In the genomic region with DNA sequence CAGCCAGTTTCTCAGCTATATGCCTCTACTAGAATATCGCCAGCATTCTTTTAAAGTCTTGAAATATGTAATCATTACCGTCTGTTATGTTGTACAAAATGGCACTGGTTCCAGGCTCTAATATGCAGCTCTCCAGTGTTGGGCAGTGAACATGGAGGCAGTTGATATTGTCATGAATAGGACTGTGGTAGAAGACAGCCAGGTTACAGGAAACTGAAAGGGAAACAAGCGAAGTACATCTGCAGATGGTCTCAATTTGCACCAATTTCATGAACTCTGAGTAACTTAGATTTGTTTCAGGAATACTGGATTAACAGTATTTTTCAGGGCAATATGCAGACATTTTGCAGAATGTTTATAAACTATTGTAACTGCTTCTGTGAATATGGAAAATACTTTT, we compare ENCODE assay signal across 27 cellular contexts. TPM values are rescaled to one million over a fixed set of nuclear protein-coding genes. Genes with fewer than 3 reads are reported as not detected.
DNase-seq lines count a peak whose midpoint lies in the region; ATAC-seq, FAIRE-seq and TF ChIP-seq lines count a peak whose summit lies in the region.
"Had no signal": no experiment of that assay in that cellular context is flagged by ENCODE, and none has a peak within 500 bp of the region (broad histone marks: within the 10 kb centered on the region; RNA-seq: fewer than 3 reads in every experiment).

No MANE protein-coding gene starts in this region.

- no peak overlapping the region for H3K27ac ChIP-seq in right lobe of liver
- H3K27ac ChIP-seq: A549, GM23248, Peyer's patch had no signal

- H3K9me3 ChIP-seq in right lobe of liver = no peaks in the 10 kb centered on the region
- H3K9me3 ChIP-seq: A549, MG63, Peyer's patch had no signal

- H3K36me3 ChIP-seq in right lobe of liver = no peaks in the 10 kb centered on the region
- H3K36me3 ChIP-seq: Peyer's patch had no signal

- peak; percentile 23 for FAIRE-seq in HTR-8/SVneo (lab: Jason Lieb, UNC)
- FAIRE-seq: A549, G401.6, K562 had no signal

- no peaks in the 10 kb centered on the region for H3K4me1 ChIP-seq in right lobe of liver
- H3K4me1 ChIP-seq: Peyer's patch had no signal

- 87% methylated on average over 3 of the region's 3 CpGs for WGBS in right lobe of liver (ENCODE audit: insufficient coverage, low coverage, low lambda C conversion rate, missing lambda C conversion rate)

- no peaks in the 10 kb centered on the region for H3K27me3 ChIP-seq in right lobe of liver
- H3K27me3 ChIP-seq: MG63, Peyer's patch had no signal

- no peak for DNase-seq in HTR-8/SVneo (ENCODE audit: insufficient read length, low spot score)
- no peak for DNase-seq in NCI-H345 treated with DMSO at 0.1 percent for 48 hours (lab: John Stamatoyannopoulos, UW; ENCODE audit: unreplicated experiment)
- DNase-seq in right lobe of liver = no peak
- no peak for DNase-seq in NOMO-1 treated with DMSO at 0.1 percent for 48 hours (lab: John Stamatoyannopoulos, UW; ENCODE audit: unreplicated experiment)
- DNase-seq in activated CD4-positive, alpha-beta T cell treated with anti-CD3 and anti-CD28 coated beads for 1 hour = no peak
- DNase-seq: GM23248, H9, HFFc6, MG63, NCI-H1048, NCI-H1417 treated with DMSO at 0.1 percent for 48 hours, NCI-H187 treated with DMSO at 0.1 percent for 48 hours, NCI-H226, NCI-H524, NCI-H774, Peyer's patch, T-cell had no signal

- H3K4me3 ChIP-seq in right lobe of liver = no peak overlapping the region
- H3K4me3 ChIP-seq: A549, GM23248, K562, MG63, Peyer's patch had no signal

- ATAC-seq in GM18867 (IDR thresholded peaks at IDR 0.05; ENCODE audit: unreplicated experiment) (peak; percentile 80), GM21717 (IDR thresholded peaks at IDR 0.05; ENCODE audit: unreplicated experiment) (peak; percentile 58), right lobe of liver (no peak)
- ATAC-seq: A549, K562, SK-N-SH treated with all-trans-retinoic acid at 6 μM for 48 hours, T-cell had no signal

- intact Hi-C loops in right lobe of liver (cut with DNase I) = no loop called here

- TF ChIP-seq POLR2A in right lobe of liver (IDR thresholded peaks at IDR 0.05) = no peak

- TF ChIP-seq CTCF in right lobe of liver (IDR thresholded peaks at IDR 0.05) = no peak

RNA-seq across cellular contexts. Expression of gene KLHL42, which starts 13.4 kb away (rescaled TPM):
- 10 to 100 TPM in 5 of 6 experiments, 1 to 10 TPM in 1; 9.4 to 15.3 (median 10.6) TPM for total RNA-seq in right lobe of liver

RNA-seq across cellular contexts. Expression of gene MANSC4, which starts 13.4 kb away (rescaled TPM):
- not detected for total RNA-seq in right lobe of liver
- total RNA-seq: B cell, Daoy, GM23248, H9, HFFc6, K562, LHCN-M2, OCI-LY7, Peyer's patch, T-cell had no signal

RNA-seq across cellular contexts. Expression of gene MRPS35, which starts 56.0 kb away (rescaled TPM):
- 10 to 100 TPM; 34.6 to 84.4 (median 41.1) TPM for total RNA-seq in right lobe of liver

Comparison
In these comparisons a context has a peak if more than half of its experiments do, and no peak if none do; other contexts are left out.
1. ATAC-seq: peak in GM18867 (single experiment) and GM21717 (single experiment); none in right lobe of liver (0 of 4).